10 cellular contexts compared by ENCODE assay signal in the genomic region with DNA sequence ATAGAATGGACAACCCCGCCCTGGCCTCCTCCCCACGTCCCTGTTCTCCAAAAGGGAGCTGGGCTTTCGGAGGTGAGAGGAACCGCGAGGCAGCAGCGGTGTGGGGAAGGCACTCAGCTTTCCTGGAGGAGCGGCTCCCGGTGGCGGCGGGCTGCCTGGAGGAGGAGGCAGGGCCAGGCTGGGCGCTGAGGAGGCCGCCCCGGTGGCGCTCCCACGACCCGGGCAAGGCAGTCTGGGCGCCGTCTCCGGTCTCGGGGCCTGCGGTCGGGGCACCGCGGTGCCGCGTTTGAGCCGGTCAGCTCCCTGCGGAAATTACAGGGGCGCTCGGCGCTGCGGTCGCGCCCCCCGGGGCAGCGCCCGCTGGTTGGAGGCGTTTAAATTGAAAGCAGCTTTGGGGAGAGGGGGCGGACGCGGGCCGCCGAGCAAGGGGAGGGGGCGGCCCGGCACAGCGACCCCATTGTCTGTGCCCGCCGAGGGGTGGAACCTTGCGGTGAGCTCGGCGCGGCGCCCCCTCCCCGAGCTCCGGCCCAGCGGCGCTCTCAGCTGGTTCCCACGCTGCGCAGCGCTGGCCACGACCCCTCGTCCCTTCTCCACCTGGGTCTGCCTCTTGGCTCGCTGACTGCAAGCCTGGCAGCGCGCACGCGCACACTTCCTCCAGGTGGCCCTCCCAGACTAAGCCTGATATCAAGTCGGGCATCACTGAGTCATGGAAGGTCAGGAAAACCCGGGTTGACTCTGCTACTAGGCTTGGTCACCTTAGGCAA. TPM values are rescaled to one million over a fixed set of nuclear protein-coding genes. Genes with fewer than 3 reads are reported as not detected.
DNase-seq lines count a peak whose midpoint lies in the region; ATAC-seq and TF ChIP-seq lines count a peak whose summit lies in the region.
"Had no signal": no experiment of that assay in that cellular context is flagged by ENCODE, and none has a peak within 500 bp of the region (broad histone marks: within the 10 kb centered on the region; RNA-seq: fewer than 3 reads in every experiment).

No MANE protein-coding gene starts in this region.

- DNase-seq in CD8-positive, alpha-beta memory T cell: no peak
- DNase-seq in RWPE2 (ENCODE audit: low spot score) (no peak), epithelial cell of prostate (ENCODE audit: low read depth, low spot score) (peak; percentile 37), renal cortical epithelial cell (ENCODE audit: low read depth) (peak; percentile 10)
- no peak for DNase-seq in activated effector memory CD4-positive, alpha-beta T cell treated with anti-CD3 and anti-CD28 coated beads, Interleukin-2, amount 50 U/mL, for 16 hours
- DNase-seq: NCI-H2171 had no signal

- peak overlapping the region in 1 of 8 donors; percentile 29 for H3K27ac Mint-ChIP-seq in CD8-positive, alpha-beta memory T cell

- H3K4me3 ChIP-seq in CD8-positive, alpha-beta memory T cell (ENCODE audit: low read length): no peak overlapping the region
- no peak overlapping the region for H3K4me3 ChIP-seq in RWPE2 (ENCODE audit: severe bottlenecking)

- no peaks in the 10 kb centered on the region for H3K4me1 ChIP-seq in CD8-positive, alpha-beta memory T cell (ENCODE audit: insufficient read depth, low read length)
- no peaks in the 10 kb centered on the region for H3K4me1 ChIP-seq in RWPE2 (ENCODE audit: insufficient read depth, poor library complexity, severe bottlenecking)

- CTCF ChIA-PET in CD8-positive, alpha-beta memory T cell (lab: Charles Lee): interaction anchor here (1.4 to 3.6 kb wide), 2 partner anchors 42 to 87 kb away, joined by 4 to 14 read pairs; no protein-coding TSS in a partner anchor

- H3K36me3 ChIP-seq in CD8-positive, alpha-beta memory T cell (ENCODE audit: insufficient read depth, low read length): no peaks in the 10 kb centered on the region
- no peaks in the 10 kb centered on the region for H3K36me3 ChIP-seq in RWPE2 (ENCODE audit: low read depth)

- peaks cover 49% of the 10 kb centered on the region for H3K27me3 ChIP-seq in CD8-positive, alpha-beta memory T cell (ENCODE audit: insufficient read depth, low read length, poor library complexity, severe bottlenecking)
- no peaks in the 10 kb centered on the region for H3K27me3 ChIP-seq in RWPE2 (ENCODE audit: insufficient read depth, poor library complexity, severe bottlenecking)

- TF ChIP-seq CTCF in RWPE2 (IDR thresholded peaks at IDR 0.05; ENCODE audit: poor library complexity, severe bottlenecking): no peak

- H3K9me3 ChIP-seq in CD8-positive, alpha-beta memory T cell (ENCODE audit: low read length): no peaks in the 10 kb centered on the region
- no peaks in the 10 kb centered on the region for H3K9me3 ChIP-seq in RWPE2 (ENCODE audit: severe bottlenecking)

- H3K27me3 Mint-ChIP-seq in CD8-positive, alpha-beta memory T cell: peaks cover 48 to 88% of the 10 kb centered on the region in 2 donors

- POLR2A ChIA-PET in CD8-positive, alpha-beta memory T cell (lab: Charles Lee): no interaction called here

- no peak overlapping the region for H3K27ac ChIP-seq in CD8-positive, alpha-beta memory T cell (ENCODE audit: low read depth, low read length)
- H3K27ac ChIP-seq in RWPE2 (ENCODE audit: poor library complexity, severe bottlenecking) (no peak overlapping the region), epithelial cell of prostate (no peak overlapping the region)

- peak overlapping the region in 6 of 7 donors; percentile 37 to 61 (median 52) for H3K4me3 Mint-ChIP-seq in CD8-positive, alpha-beta memory T cell

- no peaks in the 10 kb centered on the region for H3K9me3 Mint-ChIP-seq in CD8-positive, alpha-beta memory T cell

- peaks cover 2 to 11% (median 9%) of the 10 kb centered on the region in 3 donors for H3K4me1 Mint-ChIP-seq in CD8-positive, alpha-beta memory T cell

- ATAC-seq in RWPE2 (ENCODE audit: low read depth) (peak; percentile 53; the same call in 2 of the 3 replicates), GM19035 (IDR thresholded peaks at IDR 0.05; ENCODE audit: unreplicated experiment) (no peak), GM21619 (IDR thresholded peaks at IDR 0.05; ENCODE audit: unreplicated experiment) (no peak), GM21717 (IDR thresholded peaks at IDR 0.05; ENCODE audit: unreplicated experiment) (no peak)
- ATAC-seq: left lobe of liver had no signal

- peaks cover 0 to 3% (median 0%) of the 10 kb centered on the region in 3 donors for H3K36me3 Mint-ChIP-seq in CD8-positive, alpha-beta memory T cell

RNA-seq across cellular contexts. Expression of a gene that starts 58.7 kb away (rescaled TPM):
- total RNA-seq in CD8-positive, alpha-beta memory T cell: under 1 TPM; 0.58 to 0.88 TPM
- not detected for polyA plus RNA-seq in CD8-positive, alpha-beta memory T cell
- total RNA-seq in renal cortical epithelial cell: 0.25 TPM in 1 of 2 replicates, not detected in the other
- total RNA-seq: left lobe of liver had no signal

Comparison
In these comparisons a context has a peak if more than half of its experiments do, and no peak if none do; other contexts are left out.
1. DNase-seq: peak in epithelial cell of prostate (single experiment) and renal cortical epithelial cell (single experiment); none in CD8-positive, alpha-beta memory T cell (0 of 5), RWPE2 (single experiment) and activated effector memory CD4-positive, alpha-beta T cell treated with anti-CD3 and anti-CD28 coated beads, Interleukin-2, amount 50 U/mL, for 16 hours (single experiment).